9 cellular contexts compared by ENCODE assay signal in genomic region chr1:8097077-8097799, GRCh38.
A peak's percentile ranks its signal among the peaks of the same experiment; 100 is the strongest.
DNase-seq lines count a peak whose midpoint lies in the region; ATAC-seq and TF ChIP-seq lines count a peak whose summit lies in the region.
"Had no signal": no experiment of that assay in that cellular context is flagged by ENCODE, and none has a peak within 500 bp of the region (broad histone marks: within the 10 kb centered on the region; RNA-seq: fewer than 3 reads in every experiment).

No MANE protein-coding gene starts in this region.

- H2AK5ac ChIP-seq in mesenchymal stem cell (ENCODE audit: low read length, severe bottlenecking): peak overlapping the region; percentile 98

- H3K36me3 ChIP-seq in ascending aorta: no peaks in the 10 kb centered on the region
- H3K36me3 ChIP-seq in mesenchymal stem cell (ENCODE audit: control insufficient read depth in 1 of 2, insufficient read depth in 2 of 2, low read depth in 1 of 2, low read length in 2 of 2): no peaks in the 10 kb centered on the region
- H3K36me3 ChIP-seq: neutrophil had no signal

- H2BK12ac ChIP-seq in mesenchymal stem cell (ENCODE audit: low read length in 2 of 2): no peak overlapping the region

- H3K27ac ChIP-seq in ascending aorta: peak overlapping the region; percentile 82 to 85
- H3K27ac ChIP-seq in mesenchymal stem cell (ENCODE audit: low read length, poor library complexity, severe bottlenecking): peak overlapping the region; percentile 100
- H3K27ac ChIP-seq: neutrophil had no signal

- H3K9ac ChIP-seq in mesenchymal stem cell (ENCODE audit: low read length): peak overlapping the region; percentile 81

- no peak overlapping the region for H3K4me3 ChIP-seq in AG09309 (ENCODE audit: control insufficient read depth, low read depth, low read length)
- H3K4me3 ChIP-seq in ascending aorta: no peak overlapping the region
- H3K4me3 ChIP-seq in mesenchymal stem cell (ENCODE audit: insufficient read depth in 1 of 2, low read depth in 1 of 2, low read length in 2 of 2): no peak overlapping the region

- no peak overlapping the region for H2AFZ ChIP-seq in mesenchymal stem cell (ENCODE audit: low read depth, low read length)

- H4K91ac ChIP-seq in mesenchymal stem cell (ENCODE audit: low read length): no peak overlapping the region

- H3K79me1 ChIP-seq in mesenchymal stem cell (replicated peaks; ENCODE audit: low read length, poor library complexity, severe bottlenecking): peaks cover 3% of the 10 kb centered on the region

- intact Hi-C loops in ascending aorta (cut with DNase I): loop anchor here (1.0 to 5.0 kb wide), 6 partner anchors 20 to 105 kb away; no protein-coding TSS in a partner anchor

- no peak overlapping the region for H3K4ac ChIP-seq in mesenchymal stem cell (ENCODE audit: low read depth in 1 of 2, low read length in 2 of 2)

- 17% methylated on average over 3 of the region's 6 CpGs for WGBS in mesenchymal stem cell

- H3K14ac ChIP-seq in mesenchymal stem cell (ENCODE audit: low read length in 2 of 2): peak overlapping the region in 1 of 2 experiments; percentile 36

- no peak overlapping the region for H3K23ac ChIP-seq in mesenchymal stem cell (ENCODE audit: low read length in 2 of 2)

- H2BK120ac ChIP-seq in mesenchymal stem cell (ENCODE audit: low read depth, low read length): peak overlapping the region; percentile 61

- H4K8ac ChIP-seq in mesenchymal stem cell (ENCODE audit: low read length): no peak overlapping the region

- no peak overlapping the region for H3K4me2 ChIP-seq in mesenchymal stem cell (ENCODE audit: low read length, poor library complexity, severe bottlenecking)

- H3K4me1 ChIP-seq in ascending aorta: peaks cover 6 to 22% of the 10 kb centered on the region in 2 donors
- H3K4me1 ChIP-seq in mesenchymal stem cell (ENCODE audit: control insufficient read depth, insufficient read depth, low read depth, low read length): peaks cover 5% of the 10 kb centered on the region

- H3K9me3 ChIP-seq in ascending aorta: no peaks in the 10 kb centered on the region
- no peaks in the 10 kb centered on the region for H3K9me3 ChIP-seq in mesenchymal stem cell (ENCODE audit: control insufficient read depth, low read length)
- H3K9me3 ChIP-seq: neutrophil had no signal

- H2BK15ac ChIP-seq in mesenchymal stem cell (ENCODE audit: low read depth, poor library complexity, severe bottlenecking): no peak overlapping the region

- peak; percentile 93 for ATAC-seq in GM18517 (IDR thresholded peaks at IDR 0.05; ENCODE audit: unreplicated experiment)
- ATAC-seq in HG02970 (IDR thresholded peaks at IDR 0.05; ENCODE audit: low FRiP score, unreplicated experiment): peak; percentile 77

- peak overlapping the region; percentile 87 for H2BK5ac ChIP-seq in mesenchymal stem cell (ENCODE audit: low read depth, low read length, poor library complexity, severe bottlenecking)

- no peak for TF ChIP-seq CTCF in AG09309 (IDR thresholded peaks at IDR 0.05; ENCODE audit: control insufficient read depth, insufficient read depth, low read depth, low read length, missing control alignments)
- no peak for TF ChIP-seq CTCF in ascending aorta (IDR thresholded peaks at IDR 0.05)

- H3K18ac ChIP-seq in mesenchymal stem cell (ENCODE audit: low read depth in 1 of 2, low read length in 2 of 2): peak overlapping the region in 1 of 2 experiments; percentile 70

- DNase-seq in AG09309 (ENCODE audit: low read depth) (peak; percentile 76), NCI-H2227 (lab: John Stamatoyannopoulos, UW; ENCODE audit: unreplicated experiment) (peak; percentile 49), ascending aorta (ENCODE audit: low spot score in 2 of 2) (no peak), mesenchymal stem cell (peak; percentile 94), superior temporal gyrus (ENCODE audit: extremely low spot score) (no peak), globus pallidus (ENCODE audit: low spot score) (no peak)

- H3K27me3 ChIP-seq in ascending aorta (no peaks in the 10 kb centered on the region), mesenchymal stem cell (ENCODE audit: control insufficient read depth in 1 of 2, insufficient read depth in 1 of 2, low read length in 2 of 2) (no peaks in the 10 kb centered on the region)

Comparison
In these comparisons a context has a peak if more than half of its experiments do, and no peak if none do; other contexts are left out.
1. DNase-seq: peak in AG09309 (single experiment), NCI-H2227 (single experiment) and mesenchymal stem cell (single experiment); none in ascending aorta (0 of 2), superior temporal gyrus (single experiment) and globus pallidus (single experiment).